Comparison of ENCODE assay signal across 1 cellular context in genomic region chr7:118918556-118918955, GRCh38.
TF ChIP-seq lines count a peak whose summit lies in the region.

No MANE protein-coding gene starts in this region.

TF ChIP-seq in IMR-90, 13 proteins besides CTCF, POLR2A, EP300 and RAD21 (continued from another document):
- TF ChIP-seq ELK1 (IDR thresholded peaks at IDR 0.05; ENCODE audit: borderline replicate concordance, low read depth, low read length) (no peak), CHD1 (IDR thresholded peaks at IDR 0.05; ENCODE audit: low read depth, low read length) (no peak), NFE2L2 (IDR thresholded peaks at IDR 0.05; ENCODE audit: low read depth, low read length) (no peak), CEBPB (IDR thresholded peaks at IDR 0.05; ENCODE audit: low read depth, low read length) (no peak), RCOR1 (IDR thresholded peaks at IDR 0.05; ENCODE audit: insufficient replicate concordance, low read length) (no peak), BHLHE40 (IDR thresholded peaks at IDR 0.05; ENCODE audit: low read depth, low read length) (no peak), FOS (IDR thresholded peaks at IDR 0.05; ENCODE audit: low read depth, low read length) (no peak), MXI1 (IDR thresholded peaks at IDR 0.05; ENCODE audit: borderline replicate concordance, low read depth, low read length) (no peak)
TF ChIP-seq in IMR-90: peak in this region for 0.
